8 cellular contexts compared by ENCODE assay signal in genomic region chr12:93569656-93570551, GRCh38. TPM values are rescaled to one million over a fixed set of nuclear protein-coding genes. Genes with fewer than 3 reads are reported as not detected.
DNase-seq lines count a peak whose midpoint lies in the region; ATAC-seq lines count a peak whose summit lies in the region.

No MANE protein-coding gene starts in this region.

- peak overlapping the region; percentile 73 to 90 for H3K27ac Mint-ChIP-seq in effector memory CD8-positive, alpha-beta T cell

- peak overlapping the region; percentile 92 to 94 for H3K4me3 Mint-ChIP-seq in effector memory CD8-positive, alpha-beta T cell

- in situ Hi-C loops in ACHN (cut with HindIII; ENCODE audit: low pct_ligation_motif_present, low pct_unique_long_range_greater_than_20kb, low sequenced_read_pairs), result no loop called here

- H3K79me1 ChIP-seq in mesenchymal stem cell (replicated peaks; ENCODE audit: low read length, poor library complexity, severe bottlenecking), result peaks cover 2% of the 10 kb centered on the region

- no peaks in the 10 kb centered on the region for H3K27me3 Mint-ChIP-seq in effector memory CD8-positive, alpha-beta T cell

- H3K9me3 ChIP-seq in mesenchymal stem cell (ENCODE audit: control insufficient read depth, low read length), result no peaks in the 10 kb centered on the region

- H3K36me3 Mint-ChIP-seq in effector memory CD8-positive, alpha-beta T cell (ENCODE audit: insufficient read depth), result peaks cover 24% of the 10 kb centered on the region

- H3K18ac ChIP-seq in mesenchymal stem cell (ENCODE audit: low read depth in 1 of 2, low read length in 2 of 2), result peak overlapping the region in 1 of 2 experiments; percentile 81

- H3K14ac ChIP-seq in mesenchymal stem cell (ENCODE audit: low read length in 2 of 2), result no peak overlapping the region

- peak overlapping the region; percentile 63 to 93 for H3K4me3 ChIP-seq in mesenchymal stem cell (ENCODE audit: insufficient read depth in 1 of 2, low read depth in 1 of 2, low read length in 2 of 2)

- H2BK15ac ChIP-seq in mesenchymal stem cell (ENCODE audit: low read depth, poor library complexity, severe bottlenecking), result peak overlapping the region; percentile 64

- H3K4me2 ChIP-seq in mesenchymal stem cell (ENCODE audit: low read length, poor library complexity, severe bottlenecking), result peak overlapping the region; percentile 75

- no peak overlapping the region for H4K91ac ChIP-seq in mesenchymal stem cell (ENCODE audit: low read length)

- H2AK5ac ChIP-seq in mesenchymal stem cell (ENCODE audit: low read length, severe bottlenecking), result no peak overlapping the region

- H2BK12ac ChIP-seq in mesenchymal stem cell (ENCODE audit: low read length in 2 of 2), result peak overlapping the region in 1 of 2 experiments; percentile 49

- peaks cover 32% of the 10 kb centered on the region for H3K4me1 ChIP-seq in mesenchymal stem cell (ENCODE audit: control insufficient read depth, insufficient read depth, low read depth, low read length)

- peaks cover 21 to 25% of the 10 kb centered on the region in 2 donors for H3K4me1 Mint-ChIP-seq in effector memory CD8-positive, alpha-beta T cell (ENCODE audit: low read depth in 2 of 2)

- H4K8ac ChIP-seq in mesenchymal stem cell (ENCODE audit: low read length), result peak overlapping the region; percentile 57

- peak overlapping the region; percentile 27 for H2BK120ac ChIP-seq in mesenchymal stem cell (ENCODE audit: low read depth, low read length)

- H3K9ac ChIP-seq in mesenchymal stem cell (ENCODE audit: low read length), result peak overlapping the region; percentile 84

- peaks cover 0 to 15% of the 10 kb centered on the region in 2 experiments for H3K27me3 ChIP-seq in mesenchymal stem cell (ENCODE audit: control insufficient read depth in 1 of 2, insufficient read depth in 1 of 2, low read length in 2 of 2)

- WGBS in mesenchymal stem cell, result under 1% methylated on average over 58 of the region's 60 CpGs

- H3K23ac ChIP-seq in mesenchymal stem cell (ENCODE audit: low read length in 2 of 2), result no peak overlapping the region

- peak overlapping the region; percentile 68 for H2AFZ ChIP-seq in mesenchymal stem cell (ENCODE audit: low read depth, low read length)

- H3K4ac ChIP-seq in mesenchymal stem cell (ENCODE audit: low read depth in 1 of 2, low read length in 2 of 2), result no peak overlapping the region

- no peaks in the 10 kb centered on the region for H3K9me3 Mint-ChIP-seq in effector memory CD8-positive, alpha-beta T cell

- DNase-seq in ACHN, result peak; percentile 92
- DNase-seq in NCI-H526 treated with DMSO at 0.1 percent for 48 hours (lab: John Stamatoyannopoulos, UW), result peak; percentile 42
- peak; percentile 89 for DNase-seq in activated CD8-positive, alpha-beta memory T cell treated with anti-CD3 and anti-CD28 coated beads for 24 hours
- DNase-seq in effector memory CD8-positive, alpha-beta T cell, result peak; percentile 54 to 64 (median 60)
- DNase-seq in mesenchymal stem cell, result peak; percentile 89
- peak; percentile 58 for DNase-seq in stimulated activated CD8-positive, alpha-beta memory T cell treated with anti-CD3 and anti-CD28 coated beads, Interleukin-12 subunit alpha, Interleukin-12 subunit beta, amount 100 ng/mL, for 4 hours (ENCODE audit: low read depth)

- H3K27ac ChIP-seq in mesenchymal stem cell (ENCODE audit: low read length, poor library complexity, severe bottlenecking), result no peak overlapping the region

- peaks cover 0 to 2% of the 10 kb centered on the region in 2 experiments for H3K36me3 ChIP-seq in mesenchymal stem cell (ENCODE audit: control insufficient read depth in 1 of 2, insufficient read depth in 2 of 2, low read depth in 1 of 2, low read length in 2 of 2)

- no peak overlapping the region for H2BK5ac ChIP-seq in mesenchymal stem cell (ENCODE audit: low read depth, low read length, poor library complexity, severe bottlenecking)

- ATAC-seq in GM18511 (IDR thresholded peaks at IDR 0.05; ENCODE audit: unreplicated experiment) (peak; percentile 46), HG03135 (IDR thresholded peaks at IDR 0.05; ENCODE audit: unreplicated experiment) (peak; percentile 41)
- ATAC-seq in effector memory CD8-positive, alpha-beta T cell (replicated peaks), result peak; percentile 56

RNA-seq across cellular contexts. Expression of gene SOCS2, which starts 2.6 kb away (rescaled TPM):
- polyA plus RNA-seq in mesenchymal stem cell (2013, experiment 1 of 2), result 3.9 TPM
- 3.0 TPM for polyA plus RNA-seq in mesenchymal stem cell (2013, experiment 2 of 2)

Comparison
In these comparisons a context has a peak if more than half of its experiments do, and no peak if none do; other contexts are left out.
1. DNase-seq: peak in every context shown above with its lines; median percentile 92 in ACHN; 89 in activated CD8-positive, alpha-beta memory T cell treated with anti-CD3 and anti-CD28 coated beads for 24 hours; 89 in mesenchymal stem cell; 60 in effector memory CD8-positive, alpha-beta T cell; 58 in stimulated activated CD8-positive, alpha-beta memory T cell treated with anti-CD3 and anti-CD28 coated beads, Interleukin-12 subunit alpha, Interleukin-12 subunit beta, amount 100 ng/mL, for 4 hours; 42 in NCI-H526 treated with DMSO at 0.1 percent for 48 hours.